8 cellular contexts compared by ENCODE assay signal in the genomic region with DNA sequence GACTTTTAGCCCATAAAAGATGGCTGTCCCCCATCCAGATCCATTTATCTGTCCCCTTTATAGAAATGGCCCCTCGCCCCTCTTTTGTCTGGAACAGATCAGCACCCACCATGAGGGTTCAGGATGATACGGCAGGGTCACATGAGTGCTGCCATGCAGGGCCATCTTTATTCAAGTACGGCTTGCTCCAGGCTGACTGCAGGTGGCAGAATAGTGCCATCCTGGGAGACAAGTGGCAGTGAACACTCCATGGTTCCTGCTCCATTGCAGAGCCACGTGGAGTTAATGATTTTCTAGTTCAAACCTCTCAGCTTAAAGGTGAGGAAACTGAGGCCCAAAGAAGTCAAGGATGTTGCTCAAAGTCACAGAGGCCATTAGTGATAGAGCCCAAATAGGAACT.
DNase-seq lines count a peak whose midpoint lies in the region; ATAC-seq and TF ChIP-seq lines count a peak whose summit lies in the region.

No MANE protein-coding gene starts in this region.

- no peaks in the 10 kb centered on the region for H3K36me3 ChIP-seq in breast epithelium
- no peaks in the 10 kb centered on the region for H3K36me3 ChIP-seq in thyroid gland
- no peaks in the 10 kb centered on the region for H3K36me3 ChIP-seq in esophagus muscularis mucosa

- H3K9me3 Mint-ChIP-seq in MCF 10A (ENCODE audit: unreplicated experiment): no peaks in the 10 kb centered on the region
- no peaks in the 10 kb centered on the region for H3K9me3 Mint-ChIP-seq in endothelial cell (ENCODE audit: unreplicated experiment)

- no peak for TF ChIP-seq POLR2A in breast epithelium (IDR thresholded peaks at IDR 0.05)
- no peak for TF ChIP-seq POLR2A in thyroid gland (IDR thresholded peaks at IDR 0.05)
- TF ChIP-seq POLR2A in esophagus muscularis mucosa (IDR thresholded peaks at IDR 0.05; ENCODE audit: low read depth): no peak

- H3K27ac ChIP-seq in breast epithelium (no peak overlapping the region), thyroid gland (no peak overlapping the region), esophagus muscularis mucosa (replicated peaks in 1 of 4) (no peak overlapping the region)

- CTCF ChIA-PET in MCF 10A (lab: Yijun Ruan, JAX): interaction anchor here (0.7 to 2.9 kb wide), 7 partner anchors 8 to 1325 kb away, joined by 3 to 20 read pairs (median 3); no protein-coding TSS in a partner anchor

- H3K4me3 ChIP-seq in breast epithelium (no peak overlapping the region), thyroid gland (replicated peaks in 1 of 3) (no peak overlapping the region), esophagus muscularis mucosa (no peak overlapping the region)

- H3K27ac Mint-ChIP-seq in MCF 10A (ENCODE audit: low read depth, unreplicated experiment): no peak overlapping the region
- no peak overlapping the region for H3K27ac Mint-ChIP-seq in endothelial cell (ENCODE audit: unreplicated experiment)

- peak; percentile 33 for TF ChIP-seq CTCF in MCF 10A (IDR thresholded peaks at IDR 0.05; ENCODE audit: unreplicated experiment)
- no peak for TF ChIP-seq CTCF in breast epithelium (IDR thresholded peaks at IDR 0.05)
- peak; percentile 19 for TF ChIP-seq CTCF in endothelial cell (IDR thresholded peaks at IDR 0.05; ENCODE audit: unreplicated experiment)
- peak in 4 of 6 experiments; percentile 22 to 38 (median 30) for TF ChIP-seq CTCF in thyroid gland (IDR thresholded peaks at IDR 0.05)
- no peak for TF ChIP-seq CTCF in esophagus muscularis mucosa (IDR thresholded peaks at IDR 0.05)

- POLR2A ChIA-PET in MCF 10A (lab: Yijun Ruan, JAX): no interaction called here

- H3K4me1 Mint-ChIP-seq in MCF 10A (ENCODE audit: insufficient read depth, unreplicated experiment): no peaks in the 10 kb centered on the region
- no peaks in the 10 kb centered on the region for H3K4me1 Mint-ChIP-seq in endothelial cell (ENCODE audit: unreplicated experiment)

- no peak for TF ChIP-seq EP300 in esophagus muscularis mucosa (IDR thresholded peaks at IDR 0.05)

- H3K27me3 ChIP-seq in breast epithelium: no peaks in the 10 kb centered on the region
- H3K27me3 ChIP-seq in thyroid gland: no peaks in the 10 kb centered on the region
- H3K27me3 ChIP-seq in esophagus muscularis mucosa: peaks cover 0 to 16% (median 0%) of the 10 kb centered on the region in 4 donors

- ATAC-seq in Right ventricle myocardium inferior: no peak

- no peaks in the 10 kb centered on the region for H3K36me3 Mint-ChIP-seq in MCF 10A (ENCODE audit: insufficient read depth, unreplicated experiment)
- H3K36me3 Mint-ChIP-seq in endothelial cell (ENCODE audit: low read depth, unreplicated experiment): no peaks in the 10 kb centered on the region

- H3K27me3 Mint-ChIP-seq in MCF 10A (ENCODE audit: insufficient read depth, unreplicated experiment): peaks cover 81% of the 10 kb centered on the region
- H3K27me3 Mint-ChIP-seq in endothelial cell (ENCODE audit: unreplicated experiment): no peaks in the 10 kb centered on the region

- WGBS in thyroid gland, 2 donors: 33 to 42% methylated on average over 4 of the region's 4 CpGs
- WGBS in esophagus muscularis mucosa: 45% methylated on average over 4 of the region's 4 CpGs

- H3K9me3 ChIP-seq in breast epithelium (no peaks in the 10 kb centered on the region), thyroid gland (no peaks in the 10 kb centered on the region), esophagus muscularis mucosa (peaks cover 0 to 6% (median 0%) of the 10 kb centered on the region in 4 donors)

- no TSS peak for BruUV-seq in MCF 10A (replicated peaks; lab: Mats Ljungman, UMichigan)

- DNase-seq in MCF 10A (ENCODE audit: unreplicated experiment): peak; percentile 44
- no peak for DNase-seq in breast epithelium (ENCODE audit: low spot score in 2 of 2)
- peak; percentile 9 for DNase-seq in NCI-H226
- peak; percentile 23 for DNase-seq in endothelial cell (ENCODE audit: low spot score)
- peak in 1 of 2 donors; percentile 29 for DNase-seq in thyroid gland
- DNase-seq in NCI-H187 treated with DMSO at 0.1 percent for 48 hours (lab: John Stamatoyannopoulos, UW): no peak
- DNase-seq in esophagus muscularis mucosa (ENCODE audit: extremely low spot score): no peak
- DNase-seq in Right ventricle myocardium inferior (ENCODE audit: missing footprints): no peak

- H3K4me1 ChIP-seq in breast epithelium (no peaks in the 10 kb centered on the region), thyroid gland (no peaks in the 10 kb centered on the region), esophagus muscularis mucosa (no peaks in the 10 kb centered on the region)

- no peak overlapping the region for H3K4me3 Mint-ChIP-seq in MCF 10A (ENCODE audit: unreplicated experiment)
- H3K4me3 Mint-ChIP-seq in endothelial cell (ENCODE audit: unreplicated experiment): no peak overlapping the region

- intact Hi-C loops in MCF 10A (cut with micrococcal nuclease): loop anchor here (1.0 to 5.0 kb wide), 3 partner anchors 545 to 776 kb away; no protein-coding TSS in a partner anchor
- intact Hi-C loops in breast epithelium (cut with DNase I; ENCODE audit: low total_unique reads): loop anchor here (5.0 kb wide), 1 partner anchor 194 kb away; no protein-coding TSS in a partner anchor
- intact Hi-C loops in thyroid gland (cut with DNase I): loop anchor here (5.0 kb wide), 1 partner anchor 546 kb away; no protein-coding TSS in a partner anchor
- intact Hi-C loops in esophagus muscularis mucosa (cut with DNase I): no loop called here
- intact Hi-C loops in Right ventricle myocardium inferior (cut with DNase I): loop anchor here (5.0 kb wide), 1 partner anchor 546 kb away; no protein-coding TSS in a partner anchor

Comparison
In these comparisons a context has a peak if more than half of its experiments do, and no peak if none do; other contexts are left out.
1. DNase-seq: peak in MCF 10A (single experiment), NCI-H226 (single experiment) and endothelial cell (single experiment); none in breast epithelium (0 of 2), NCI-H187 treated with DMSO at 0.1 percent for 48 hours (single experiment), esophagus muscularis mucosa (single experiment) and Right ventricle myocardium inferior (single experiment).
2. CTCF ChIP-seq: peak in MCF 10A (single experiment), endothelial cell (single experiment) and thyroid gland (4 of 6); none in breast epithelium (0 of 3) and esophagus muscularis mucosa (0 of 3).